In genomic region chr1:178768423-178768822, GRCh38 we compare ENCODE assay signal across 1 cellular context.
TF ChIP-seq lines count a peak whose summit lies in the region.

No MANE protein-coding gene starts in this region.

TF ChIP-seq in H1, 55 proteins besides CTCF, POLR2A, EP300 and RAD21 (continued from another document):
- no peak for TF ChIP-seq BACH1 (IDR thresholded peaks at IDR 0.05; ENCODE audit: low read length)
- TF ChIP-seq, protein P1, sequence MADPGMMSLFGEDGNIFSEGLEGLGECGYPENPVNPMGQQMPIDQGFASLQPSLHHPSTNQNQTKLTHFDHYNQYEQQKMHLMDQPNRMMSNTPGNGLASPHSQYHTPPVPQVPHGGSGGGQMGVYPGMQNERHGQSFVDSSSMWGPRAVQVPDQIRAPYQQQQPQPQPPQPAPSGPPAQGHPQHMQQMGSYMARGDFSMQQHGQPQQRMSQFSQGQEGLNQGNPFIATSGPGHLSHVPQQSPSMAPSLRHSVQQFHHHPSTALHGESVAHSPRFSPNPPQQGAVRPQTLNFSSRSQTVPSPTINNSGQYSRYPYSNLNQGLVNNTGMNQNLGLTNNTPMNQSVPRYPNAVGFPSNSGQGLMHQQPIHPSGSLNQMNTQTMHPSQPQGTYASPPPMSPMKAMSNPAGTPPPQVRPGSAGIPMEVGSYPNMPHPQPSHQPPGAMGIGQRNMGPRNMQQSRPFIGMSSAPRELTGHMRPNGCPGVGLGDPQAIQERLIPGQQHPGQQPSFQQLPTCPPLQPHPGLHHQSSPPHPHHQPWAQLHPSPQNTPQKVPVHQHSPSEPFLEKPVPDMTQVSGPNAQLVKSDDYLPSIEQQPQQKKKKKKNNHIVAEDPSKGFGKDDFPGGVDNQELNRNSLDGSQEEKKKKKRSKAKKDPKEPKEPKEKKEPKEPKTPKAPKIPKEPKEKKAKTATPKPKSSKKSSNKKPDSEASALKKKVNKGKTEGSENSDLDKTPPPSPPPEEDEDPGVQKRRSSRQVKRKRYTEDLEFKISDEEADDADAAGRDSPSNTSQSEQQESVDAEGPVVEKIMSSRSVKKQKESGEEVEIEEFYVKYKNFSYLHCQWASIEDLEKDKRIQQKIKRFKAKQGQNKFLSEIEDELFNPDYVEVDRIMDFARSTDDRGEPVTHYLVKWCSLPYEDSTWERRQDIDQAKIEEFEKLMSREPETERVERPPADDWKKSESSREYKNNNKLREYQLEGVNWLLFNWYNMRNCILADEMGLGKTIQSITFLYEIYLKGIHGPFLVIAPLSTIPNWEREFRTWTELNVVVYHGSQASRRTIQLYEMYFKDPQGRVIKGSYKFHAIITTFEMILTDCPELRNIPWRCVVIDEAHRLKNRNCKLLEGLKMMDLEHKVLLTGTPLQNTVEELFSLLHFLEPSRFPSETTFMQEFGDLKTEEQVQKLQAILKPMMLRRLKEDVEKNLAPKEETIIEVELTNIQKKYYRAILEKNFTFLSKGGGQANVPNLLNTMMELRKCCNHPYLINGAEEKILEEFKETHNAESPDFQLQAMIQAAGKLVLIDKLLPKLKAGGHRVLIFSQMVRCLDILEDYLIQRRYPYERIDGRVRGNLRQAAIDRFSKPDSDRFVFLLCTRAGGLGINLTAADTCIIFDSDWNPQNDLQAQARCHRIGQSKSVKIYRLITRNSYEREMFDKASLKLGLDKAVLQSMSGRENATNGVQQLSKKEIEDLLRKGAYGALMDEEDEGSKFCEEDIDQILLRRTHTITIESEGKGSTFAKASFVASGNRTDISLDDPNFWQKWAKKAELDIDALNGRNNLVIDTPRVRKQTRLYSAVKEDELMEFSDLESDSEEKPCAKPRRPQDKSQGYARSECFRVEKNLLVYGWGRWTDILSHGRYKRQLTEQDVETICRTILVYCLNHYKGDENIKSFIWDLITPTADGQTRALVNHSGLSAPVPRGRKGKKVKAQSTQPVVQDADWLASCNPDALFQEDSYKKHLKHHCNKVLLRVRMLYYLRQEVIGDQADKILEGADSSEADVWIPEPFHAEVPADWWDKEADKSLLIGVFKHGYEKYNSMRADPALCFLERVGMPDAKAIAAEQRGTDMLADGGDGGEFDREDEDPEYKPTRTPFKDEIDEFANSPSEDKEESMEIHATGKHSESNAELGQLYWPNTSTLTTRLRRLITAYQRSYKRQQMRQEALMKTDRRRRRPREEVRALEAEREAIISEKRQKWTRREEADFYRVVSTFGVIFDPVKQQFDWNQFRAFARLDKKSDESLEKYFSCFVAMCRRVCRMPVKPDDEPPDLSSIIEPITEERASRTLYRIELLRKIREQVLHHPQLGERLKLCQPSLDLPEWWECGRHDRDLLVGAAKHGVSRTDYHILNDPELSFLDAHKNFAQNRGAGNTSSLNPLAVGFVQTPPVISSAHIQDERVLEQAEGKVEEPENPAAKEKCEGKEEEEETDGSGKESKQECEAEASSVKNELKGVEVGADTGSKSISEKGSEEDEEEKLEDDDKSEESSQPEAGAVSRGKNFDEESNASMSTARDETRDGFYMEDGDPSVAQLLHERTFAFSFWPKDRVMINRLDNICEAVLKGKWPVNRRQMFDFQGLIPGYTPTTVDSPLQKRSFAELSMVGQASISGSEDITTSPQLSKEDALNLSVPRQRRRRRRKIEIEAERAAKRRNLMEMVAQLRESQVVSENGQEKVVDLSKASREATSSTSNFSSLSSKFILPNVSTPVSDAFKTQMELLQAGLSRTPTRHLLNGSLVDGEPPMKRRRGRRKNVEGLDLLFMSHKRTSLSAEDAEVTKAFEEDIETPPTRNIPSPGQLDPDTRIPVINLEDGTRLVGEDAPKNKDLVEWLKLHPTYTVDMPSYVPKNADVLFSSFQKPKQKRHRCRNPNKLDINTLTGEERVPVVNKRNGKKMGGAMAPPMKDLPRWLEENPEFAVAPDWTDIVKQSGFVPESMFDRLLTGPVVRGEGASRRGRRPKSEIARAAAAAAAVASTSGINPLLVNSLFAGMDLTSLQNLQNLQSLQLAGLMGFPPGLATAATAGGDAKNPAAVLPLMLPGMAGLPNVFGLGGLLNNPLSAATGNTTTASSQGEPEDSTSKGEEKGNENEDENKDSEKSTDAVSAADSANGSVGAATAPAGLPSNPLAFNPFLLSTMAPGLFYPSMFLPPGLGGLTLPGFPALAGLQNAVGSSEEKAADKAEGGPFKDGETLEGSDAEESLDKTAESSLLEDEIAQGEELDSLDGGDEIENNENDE (IDR thresholded peaks at IDR 0.05; ENCODE audit: insufficient replicate concordance, low read length) = no peak
